In genomic region chr19:45876411-45877197, GRCh38 we compare ENCODE assay signal across 8 cellular contexts.
A peak's percentile ranks its signal among the peaks of the same experiment; 100 is the strongest.
DNase-seq lines count a peak whose midpoint lies in the region; ATAC-seq lines count a peak whose summit lies in the region.

No MANE protein-coding gene starts in this region.

- peak overlapping the region; percentile 62 for H3K4me3 Mint-ChIP-seq in activated naive CD8-positive, alpha-beta T cell treated with anti-CD3 and anti-CD28 coated beads, Interleukin-2, amount 50 U/mL, for 24 hours
- H3K4me3 Mint-ChIP-seq in stimulated activated memory B cell treated with anti-CD40 and anti-IgM and Interleukin-4, amounts not matched to agents 10 μg/mL and 1 μg/mL and 100 μg/mL, for 72 hours = no peak overlapping the region

- no peaks in the 10 kb centered on the region for H3K36me3 Mint-ChIP-seq in activated naive CD8-positive, alpha-beta T cell treated with anti-CD3 and anti-CD28 coated beads, Interleukin-2, amount 50 U/mL, for 24 hours (ENCODE audit: low read depth)
- H3K36me3 Mint-ChIP-seq in stimulated activated memory B cell treated with anti-CD40 and anti-IgM and Interleukin-4, amounts not matched to agents 10 μg/mL and 1 μg/mL and 100 μg/mL, for 72 hours = peaks cover 4% of the 10 kb centered on the region

- peaks cover 24% of the 10 kb centered on the region for H3K27me3 Mint-ChIP-seq in activated naive CD8-positive, alpha-beta T cell treated with anti-CD3 and anti-CD28 coated beads, Interleukin-2, amount 50 U/mL, for 24 hours
- H3K27me3 Mint-ChIP-seq in stimulated activated memory B cell treated with anti-CD40 and anti-IgM and Interleukin-4, amounts not matched to agents 10 μg/mL and 1 μg/mL and 100 μg/mL, for 72 hours = peaks cover 70% of the 10 kb centered on the region

- H3K27ac Mint-ChIP-seq in activated naive CD8-positive, alpha-beta T cell treated with anti-CD3 and anti-CD28 coated beads, Interleukin-2, amount 50 U/mL, for 24 hours = no peak overlapping the region
- H3K27ac Mint-ChIP-seq in stimulated activated memory B cell treated with anti-CD40 and anti-IgM and Interleukin-4, amounts not matched to agents 10 μg/mL and 1 μg/mL and 100 μg/mL, for 72 hours = no peak overlapping the region

- peaks cover 22% of the 10 kb centered on the region for H3K4me1 Mint-ChIP-seq in activated naive CD8-positive, alpha-beta T cell treated with anti-CD3 and anti-CD28 coated beads, Interleukin-2, amount 50 U/mL, for 24 hours
- peaks cover 13% of the 10 kb centered on the region for H3K4me1 Mint-ChIP-seq in stimulated activated memory B cell treated with anti-CD40 and anti-IgM and Interleukin-4, amounts not matched to agents 10 μg/mL and 1 μg/mL and 100 μg/mL, for 72 hours

- H3K9me3 Mint-ChIP-seq in activated naive CD8-positive, alpha-beta T cell treated with anti-CD3 and anti-CD28 coated beads, Interleukin-2, amount 50 U/mL, for 24 hours = no peaks in the 10 kb centered on the region
- no peaks in the 10 kb centered on the region for H3K9me3 Mint-ChIP-seq in stimulated activated memory B cell treated with anti-CD40 and anti-IgM and Interleukin-4, amounts not matched to agents 10 μg/mL and 1 μg/mL and 100 μg/mL, for 72 hours

- peak; percentile 21 for ATAC-seq in HG02610 (IDR thresholded peaks at IDR 0.05; ENCODE audit: unreplicated experiment)
- peak; percentile 29 for ATAC-seq in activated naive CD8-positive, alpha-beta T cell treated with anti-CD3 and anti-CD28 coated beads, Interleukin-2, amount 50 U/mL, for 24 hours
- ATAC-seq in stimulated activated memory B cell treated with anti-CD40 and anti-IgM and Interleukin-4, amounts not matched to agents 10 μg/mL and 1 μg/mL and 100 μg/mL, for 72 hours = peak; percentile 21

- DNase-seq in activated naive CD8-positive, alpha-beta T cell treated with anti-CD3 and anti-CD28 coated beads, Interleukin-2, amount 50 U/mL, for 24 hours = peak; percentile 51
- DNase-seq in kidney tubule cell (ENCODE audit: low spot score) (peak; percentile 48), HUDEP-2 (lab: John Stamatoyannopoulos, UW; ENCODE audit: unreplicated experiment in 76 of 76) (no peak), NCI-H748 (lab: John Stamatoyannopoulos, UW; ENCODE audit: unreplicated experiment) (no peak), activated gamma-delta T cell treated with Interleukin-2 at 50 U/mL for 16 hours (no peak), hypothalamus (lab: John Stamatoyannopoulos, UW) (no peak)

Comparison
In these comparisons a context has a peak if more than half of its experiments do, and no peak if none do; other contexts are left out.
1. DNase-seq: peak in activated naive CD8-positive, alpha-beta T cell treated with anti-CD3 and anti-CD28 coated beads, Interleukin-2, amount 50 U/mL, for 24 hours (single experiment) and kidney tubule cell (single experiment); none in HUDEP-2 (0 of 76), NCI-H748 (single experiment), activated gamma-delta T cell treated with Interleukin-2 at 50 U/mL for 16 hours (single experiment) and hypothalamus (0 of 51).
2. Peak in every context shown above with its lines, with median percentiles within 50 percentile points of each other: ATAC-seq.